2 cellular contexts compared by ENCODE assay signal in the genomic region with DNA sequence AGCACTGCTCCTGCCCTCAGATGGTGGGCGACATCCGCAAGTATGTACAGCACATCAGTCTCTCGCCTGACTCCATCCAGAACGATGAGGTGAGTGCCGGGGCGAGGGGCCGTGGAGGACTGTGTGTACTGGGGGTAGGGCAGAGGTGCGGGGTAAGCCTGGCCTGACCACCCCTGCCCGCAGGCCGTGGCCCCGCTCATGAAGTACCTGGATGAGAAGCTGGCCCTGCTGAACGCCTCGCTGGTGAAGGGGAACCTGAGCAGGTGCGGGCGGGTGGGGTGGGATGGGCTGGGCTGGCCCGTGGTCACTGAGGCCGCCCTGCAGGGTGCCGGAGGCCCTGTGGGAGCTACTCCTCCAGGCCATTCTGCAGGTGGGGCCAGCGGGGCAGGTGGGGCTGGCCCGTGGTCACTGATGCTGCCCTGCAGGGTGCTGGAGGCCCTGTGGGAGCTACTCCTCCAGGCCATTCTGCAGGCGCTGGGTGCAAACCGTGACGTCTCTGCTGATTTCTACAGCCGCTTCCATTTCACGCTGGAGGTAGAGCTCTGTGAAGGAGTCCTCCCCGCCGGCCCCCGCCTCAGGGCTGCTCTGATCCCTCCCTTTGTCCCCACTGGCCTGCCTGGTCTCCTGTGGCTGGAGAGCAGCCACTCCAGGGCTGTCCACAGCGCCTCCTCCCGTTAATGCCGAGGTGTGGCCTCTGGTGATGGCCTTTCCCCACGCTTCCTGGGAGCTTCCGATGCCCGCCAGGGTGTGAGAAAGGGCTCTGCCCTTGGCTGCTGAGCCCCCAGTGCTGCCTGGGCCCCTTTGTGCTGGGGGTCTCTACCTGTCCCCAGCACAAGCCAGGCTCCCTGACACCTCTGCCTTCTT.
TF ChIP-seq lines count a peak whose summit lies in the region.

No MANE protein-coding gene starts in this region.

TF ChIP-seq in HCT116, 20 proteins besides CTCF, POLR2A, EP300 and RAD21 (continued from another document):
- TF ChIP-seq ZBTB33 (IDR thresholded peaks at IDR 0.05; ENCODE audit: extremely low read depth, insufficient replicate concordance, low read length) (no peak), TCF7L2 (IDR thresholded peaks at IDR 0.05; ENCODE audit: borderline replicate concordance, extremely low read depth, insufficient read depth, insufficient read length) (no peak), SP1 (IDR thresholded peaks at IDR 0.05; ENCODE audit: low read depth) (no peak), REST (IDR thresholded peaks at IDR 0.05; ENCODE audit: low read depth) (no peak), YY1 (IDR thresholded peaks at IDR 0.05; ENCODE audit: extremely low read depth, insufficient replicate concordance, low read depth, low read length) (no peak), ELF1 (IDR thresholded peaks at IDR 0.05; ENCODE audit: borderline replicate concordance, low read depth) (no peak), SRF (IDR thresholded peaks at IDR 0.05; ENCODE audit: low read depth) (no peak), EZH2phosphoT487 (IDR thresholded peaks at IDR 0.05; ENCODE audit: borderline replicate concordance) (no peak), CBX3 (IDR thresholded peaks at IDR 0.05; ENCODE audit: low read depth) (no peak), JUND (IDR thresholded peaks at IDR 0.05) (no peak)
- TF ChIP-seq, protein P1, sequence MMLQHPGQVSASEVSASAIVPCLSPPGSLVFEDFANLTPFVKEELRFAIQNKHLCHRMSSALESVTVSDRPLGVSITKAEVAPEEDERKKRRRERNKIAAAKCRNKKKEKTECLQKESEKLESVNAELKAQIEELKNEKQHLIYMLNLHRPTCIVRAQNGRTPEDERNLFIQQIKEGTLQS (IDR thresholded peaks at IDR 0.05), result no peak

TF ChIP-seq in SK-N-SH, 30 proteins besides CTCF, POLR2A, EP300 and RAD21 (continued from another document):
- TF ChIP-seq MEF2A (IDR thresholded peaks at IDR 0.05; ENCODE audit: borderline replicate concordance, low read depth) (no peak), CHD2 (IDR thresholded peaks at IDR 0.05; ENCODE audit: low read length, partially characterized antibody) (no peak), REST (IDR thresholded peaks at IDR 0.05; ENCODE audit: low read depth, low read length) (no peak), TAF1 (IDR thresholded peaks at IDR 0.05; ENCODE audit: borderline replicate concordance, low read depth, low read length) (no peak), FOSL2 (IDR thresholded peaks at IDR 0.05; ENCODE audit: borderline replicate concordance, low read depth) (no peak), FOXJ3 (CRISPR knock-in tag; IDR thresholded peaks at IDR 0.05) (no peak), JUND (IDR thresholded peaks at IDR 0.05) (no peak), EZH2phosphoT487 (IDR thresholded peaks at IDR 0.05; ENCODE audit: borderline replicate concordance, low read depth) (no peak), POLR2AphosphoS5 (IDR thresholded peaks at IDR 0.05; ENCODE audit: low read depth, low read length) (no peak), ZBTB33 (IDR thresholded peaks at IDR 0.05; ENCODE audit: borderline replicate concordance, low read depth) (no peak), YY1 (IDR thresholded peaks at IDR 0.05; ENCODE audit: low read depth) (no peak), TCF12 (IDR thresholded peaks at IDR 0.05) (no peak), GABPA (IDR thresholded peaks at IDR 0.05; ENCODE audit: low read depth) (no peak), IRF3 (IDR thresholded peaks at IDR 0.05; ENCODE audit: low read depth, low read length) (no peak), PBX3 (IDR thresholded peaks at IDR 0.05) (no peak), RCOR1 (IDR thresholded peaks at IDR 0.05; ENCODE audit: low read length) (no peak)
